23 cellular contexts compared by ENCODE assay signal in genomic region chr11:3953327-3953726, GRCh38.
A peak's percentile ranks its signal among the peaks of the same experiment; 100 is the strongest.
DNase-seq lines count a peak whose midpoint lies in the region; ATAC-seq and TF ChIP-seq lines count a peak whose summit lies in the region.
"Had no signal": no experiment of that assay in that cellular context is flagged by ENCODE, and none has a peak within 500 bp of the region (broad histone marks: within the 10 kb centered on the region; RNA-seq: fewer than 3 reads in every experiment).

No MANE protein-coding gene starts in this region.

- H3K4me1 Mint-ChIP-seq in activated T-cell treated with anti-CD3 and anti-CD28 coated beads, Interleukin-2, amount 50 U/mL, for 72 hours (ENCODE audit: low read depth): peaks cover 100% of the 10 kb centered on the region
- H3K4me1 Mint-ChIP-seq in activated naive CD8-positive, alpha-beta T cell treated with anti-CD3 and anti-CD28 coated beads, Interleukin-2, amount 10 ng/mL, durations not matched to agents 7 days and 5 days: peaks cover 72% of the 10 kb centered on the region
- peaks cover 87% of the 10 kb centered on the region for H3K4me1 Mint-ChIP-seq in stimulated activated effector memory CD8-positive, alpha-beta T cell treated with anti-CD3 and anti-CD28 coated beads, Interleukin-12 subunit alpha, Interleukin-12 subunit beta, amount 100 ng/mL, for 72 hours

- H3F3A ChIP-seq in PC-3 (ENCODE audit: low read length, unreplicated experiment): peaks cover 5% of the 10 kb centered on the region

- H3K36me3 ChIP-seq in PC-3 (ENCODE audit: low read depth, low read length) (no peaks in the 10 kb centered on the region), lower lobe of right lung (no peaks in the 10 kb centered on the region)
- H3K36me3 ChIP-seq: BLaER1, cardiac muscle cell had no signal

- H3K4me3 Mint-ChIP-seq in activated T-cell treated with anti-CD3 and anti-CD28 coated beads, Interleukin-2, amount 50 U/mL, for 72 hours: peak overlapping the region; percentile 67 to 85
- H3K4me3 Mint-ChIP-seq in activated naive CD8-positive, alpha-beta T cell treated with anti-CD3 and anti-CD28 coated beads, Interleukin-2, amount 10 ng/mL, durations not matched to agents 7 days and 5 days: peak overlapping the region; percentile 55
- H3K4me3 Mint-ChIP-seq in stimulated activated effector memory CD8-positive, alpha-beta T cell treated with anti-CD3 and anti-CD28 coated beads, Interleukin-12 subunit alpha, Interleukin-12 subunit beta, amount 100 ng/mL, for 72 hours: no peak overlapping the region
- H3K4me3 Mint-ChIP-seq: GM23338 had no signal

- H3K27ac ChIP-seq in PC-3 (ENCODE audit: low read length) (peak overlapping the region; percentile 94), lower lobe of right lung (no peak overlapping the region)
- H3K27ac ChIP-seq: BLaER1, cardiac muscle cell had no signal

- 0 out of 2 replicates have a peak, but pooled peaks cover 5% of the 10 kb centered on the region for H3K79me2 ChIP-seq in PC-3 (ENCODE audit: low read length)

- ATAC-seq in activated T-cell treated with anti-CD3 and anti-CD28 coated beads, Interleukin-2, amount 50 U/mL, for 72 hours (replicated peaks in 1 of 2): no peak
- no peak for ATAC-seq in PC-3
- ATAC-seq in activated naive CD8-positive, alpha-beta T cell treated with anti-CD3 and anti-CD28 coated beads, Interleukin-2, amount 10 ng/mL, durations not matched to agents 7 days and 5 days (ENCODE audit: low read depth): no peak
- no peak for ATAC-seq in stimulated activated effector memory CD8-positive, alpha-beta T cell treated with anti-CD3 and anti-CD28 coated beads, Interleukin-12 subunit alpha, Interleukin-12 subunit beta, amount 100 ng/mL, for 72 hours
- no peak for ATAC-seq in lower lobe of right lung
- ATAC-seq in HG03571 (IDR thresholded peaks at IDR 0.05; ENCODE audit: unreplicated experiment): no peak
- ATAC-seq in GM19035 (IDR thresholded peaks at IDR 0.05; ENCODE audit: unreplicated experiment): no peak
- ATAC-seq: GM23338 had no signal

- no peak overlapping the region for H3K4me3 ChIP-seq in PC-3 (ENCODE audit: low read length)
- no peak overlapping the region for H3K4me3 ChIP-seq in lower lobe of right lung
- H3K4me3 ChIP-seq: BLaER1, cardiac muscle cell, GM23338, spleen had no signal

- H2AFZ ChIP-seq in PC-3 (ENCODE audit: low read length): no peak overlapping the region
- H2AFZ ChIP-seq: GM23338 had no signal

- H3K27me3 ChIP-seq in PC-3 (ENCODE audit: low read length) (no peaks in the 10 kb centered on the region), lower lobe of right lung (ENCODE audit: low read depth) (no peaks in the 10 kb centered on the region)
- H3K27me3 ChIP-seq: BLaER1, cardiac muscle cell, spleen had no signal

- CTCF ChIA-PET in PC-3 (lab: Charles Lee): no interaction called here

- H3K9me3 ChIP-seq in PC-3 (ENCODE audit: low read length) (no peaks in the 10 kb centered on the region), lower lobe of right lung (no peaks in the 10 kb centered on the region)
- H3K9me3 ChIP-seq: BLaER1, spleen had no signal

- peaks cover 2% of the 10 kb centered on the region in 2 donors for H3K9me3 Mint-ChIP-seq in activated T-cell treated with anti-CD3 and anti-CD28 coated beads, Interleukin-2, amount 50 U/mL, for 72 hours
- H3K9me3 Mint-ChIP-seq in activated naive CD8-positive, alpha-beta T cell treated with anti-CD3 and anti-CD28 coated beads, Interleukin-2, amount 10 ng/mL, durations not matched to agents 7 days and 5 days: no peaks in the 10 kb centered on the region
- H3K9me3 Mint-ChIP-seq in stimulated activated effector memory CD8-positive, alpha-beta T cell treated with anti-CD3 and anti-CD28 coated beads, Interleukin-12 subunit alpha, Interleukin-12 subunit beta, amount 100 ng/mL, for 72 hours: peaks cover 3% of the 10 kb centered on the region
- H3K9me3 Mint-ChIP-seq: GM23338 had no signal

- no peaks in the 10 kb centered on the region for H4K20me1 ChIP-seq in PC-3 (ENCODE audit: low read length)
- H4K20me1 ChIP-seq: BLaER1 had no signal

- H3K36me3 Mint-ChIP-seq in activated T-cell treated with anti-CD3 and anti-CD28 coated beads, Interleukin-2, amount 50 U/mL, for 72 hours (ENCODE audit: insufficient read depth in 2 of 2): peaks cover 3 to 14% of the 10 kb centered on the region in 2 donors
- peaks cover 16% of the 10 kb centered on the region for H3K36me3 Mint-ChIP-seq in activated naive CD8-positive, alpha-beta T cell treated with anti-CD3 and anti-CD28 coated beads, Interleukin-2, amount 10 ng/mL, durations not matched to agents 7 days and 5 days
- H3K36me3 Mint-ChIP-seq in stimulated activated effector memory CD8-positive, alpha-beta T cell treated with anti-CD3 and anti-CD28 coated beads, Interleukin-12 subunit alpha, Interleukin-12 subunit beta, amount 100 ng/mL, for 72 hours: peaks cover 5% of the 10 kb centered on the region

- H3K9ac ChIP-seq in PC-3 (ENCODE audit: low read length): no peak overlapping the region
- H3K9ac ChIP-seq: BLaER1 had no signal

- BruUV-seq in PC-3 (replicated peaks; lab: Mats Ljungman, UMichigan): no TSS peak

- peak overlapping the region; percentile 77 for H3K4me2 ChIP-seq in PC-3 (ENCODE audit: low read length)
- H3K4me2 ChIP-seq: BLaER1, GM23338 had no signal

- peak overlapping the region; percentile 100 for H3K27ac Mint-ChIP-seq in activated T-cell treated with anti-CD3 and anti-CD28 coated beads, Interleukin-2, amount 50 U/mL, for 72 hours
- peak overlapping the region; percentile 67 for H3K27ac Mint-ChIP-seq in activated naive CD8-positive, alpha-beta T cell treated with anti-CD3 and anti-CD28 coated beads, Interleukin-2, amount 10 ng/mL, durations not matched to agents 7 days and 5 days
- peak overlapping the region; percentile 95 for H3K27ac Mint-ChIP-seq in stimulated activated effector memory CD8-positive, alpha-beta T cell treated with anti-CD3 and anti-CD28 coated beads, Interleukin-12 subunit alpha, Interleukin-12 subunit beta, amount 100 ng/mL, for 72 hours
- H3K27ac Mint-ChIP-seq: GM23338 had no signal

- no peaks in the 10 kb centered on the region for H3K9me2 ChIP-seq in PC-3 (replicated peaks; ENCODE audit: low read length)

- DNase-seq in activated T-cell treated with anti-CD3 and anti-CD28 coated beads, Interleukin-2, amount 50 U/mL, for 72 hours: no peak
- DNase-seq in activated T-cell treated with anti-CD3 and anti-CD28 coated beads for 4 hours: no peak
- peak; percentile 12 for DNase-seq in PC-3
- no peak for DNase-seq in activated naive CD8-positive, alpha-beta T cell treated with anti-CD3 and anti-CD28 coated beads, Interleukin-2, amount 10 ng/mL, durations not matched to agents 7 days and 5 days
- no peak for DNase-seq in stimulated activated effector memory CD8-positive, alpha-beta T cell treated with anti-CD3 and anti-CD28 coated beads, Interleukin-12 subunit alpha, Interleukin-12 subunit beta, amount 100 ng/mL, for 72 hours (ENCODE audit: low spot score in 2 of 2)
- no peak for DNase-seq in lower lobe of right lung
- DNase-seq: activated CD8-positive, alpha-beta memory T cell treated with anti-CD3 and anti-CD28 coated beads for 24 hours; anterior cingulate cortex; head of caudate nucleus; left cardiac atrium; mesenchymal stem cell; NCI-H1092 treated with DMSO at 0.1 percent for 48 hours; NCI-H2029; NCI-H226; SHP77; spleen; stimulated activated CD4-positive, alpha-beta T cell treated with anti-CD3 and anti-CD28 coated beads, Interleukin-4, amount 100 ng/mL, for 24 hours; trophoblast cell had no signal

- POLR2A ChIA-PET in PC-3 (lab: Charles Lee; ENCODE audit: unreplicated experiment): no interaction called here
- POLR2A ChIA-PET in activated naive CD8-positive, alpha-beta T cell treated with anti-CD3 and anti-CD28 coated beads, Interleukin-2, amount 10 ng/mL, durations not matched to agents 7 days and 5 days (lab: Charles Lee): interaction anchor here (1.0 kb wide), 1 partner anchor 99 kb away, joined by 4 read pairs; no protein-coding TSS in a partner anchor

- TF ChIP-seq CTCF in PC-3 (conservative IDR thresholded peaks at IDR 0.05; ENCODE audit: low read depth, low read length) (no peak), lower lobe of right lung (IDR thresholded peaks at IDR 0.05) (no peak)

- H3K27me3 Mint-ChIP-seq in activated T-cell treated with anti-CD3 and anti-CD28 coated beads, Interleukin-2, amount 50 U/mL, for 72 hours (ENCODE audit: low read depth): no peaks in the 10 kb centered on the region
- H3K27me3 Mint-ChIP-seq in activated naive CD8-positive, alpha-beta T cell treated with anti-CD3 and anti-CD28 coated beads, Interleukin-2, amount 10 ng/mL, durations not matched to agents 7 days and 5 days: no peaks in the 10 kb centered on the region

- intact Hi-C loops in PC-3 (cut with micrococcal nuclease) (loop anchor here (10.0 kb wide), 1 partner anchor 121 kb away; no protein-coding TSS in a partner anchor), lower lobe of right lung (cut with DNase I) (no loop called here)

- H3K4me1 ChIP-seq in PC-3 (ENCODE audit: insufficient read depth, low read length) (peaks cover 35% of the 10 kb centered on the region), lower lobe of right lung (peaks cover 31% of the 10 kb centered on the region)
